ENCODE assay signal across 8 cellular contexts in genomic region chr10:38094158-38094922, GRCh38. TPM values are rescaled to one million over a fixed set of nuclear protein-coding genes. Genes with fewer than 3 reads are reported as not detected.
DNase-seq lines count a peak whose midpoint lies in the region; ATAC-seq and TF ChIP-seq lines count a peak whose summit lies in the region.

Gene ZNF37A (plus strand): TSS chr10:38094337. CDS start chr10:38096618, 2,281 bp downstream.

- peaks cover 29 to 32% of the 10 kb centered on the region in 2 experiments for H3K36me3 ChIP-seq in SK-N-SH (replicated peaks in 1 of 2; ENCODE audit: control insufficient read depth in 1 of 2, insufficient read depth in 2 of 2, low read length in 1 of 2)

- no peaks in the 10 kb centered on the region for H3K9me3 ChIP-seq in SK-N-SH

- POLR2A ChIA-PET in SK-N-SH (lab: Yijun Ruan, JAX), result interaction anchor here (1.0 kb wide), 1 partner anchor 84 kb away, joined by 6 read pairs; the partner anchor contains the start of gene ZNF33A

- TF ChIP-seq CTCF in SK-N-SH (IDR thresholded peaks at IDR 0.05), result no peak

- H3F3A ChIP-seq in SK-N-SH (replicated peaks; ENCODE audit: insufficient read depth), result no peaks in the 10 kb centered on the region

- peak within 1 kb of the TSS; percentile 74 to 86 for H3K4me3 ChIP-seq in SK-N-SH (ENCODE audit: low read depth in 2 of 2, low read length in 1 of 2)

- peak within 1 kb of the TSS; percentile 96 for H2AFZ ChIP-seq in SK-N-SH (ENCODE audit: low read depth)

- CTCF ChIA-PET in SK-N-SH (lab: Yijun Ruan, JAX), result interaction anchor here (1.0 kb wide), 1 partner anchor 118 kb away, joined by 6 read pairs; the partner anchor contains the start of gene ZNF25

- H3K9ac ChIP-seq in SK-N-SH, result peak within 1 kb of the TSS; percentile 77

- ATAC-seq in HG02571 (IDR thresholded peaks at IDR 0.05; ENCODE audit: unreplicated experiment), result peak; percentile 97

- DNase-seq in GM04504 (ENCODE audit: low read depth) (peak; percentile 91), NCI-H1048 (lab: John Stamatoyannopoulos, UW) (peak; percentile 82), SK-N-SH (peak; percentile 82), globus pallidus (ENCODE audit: low spot score) (peak; percentile 96), occipital lobe (lab: John Stamatoyannopoulos, UW) (peak; percentile 95)
- DNase-seq in activated naive CD4-positive, alpha-beta T cell treated with anti-CD3 and anti-CD28 coated beads, Interleukin-2, amount 50 U/mL, for 16 hours, result peak; percentile 86

- H3K4me2 ChIP-seq in SK-N-SH, result peak within 1 kb of the TSS; percentile 94

- H4K20me1 ChIP-seq in SK-N-SH (ENCODE audit: insufficient read depth), result no peaks in the 10 kb centered on the region

- peak within 1 kb of the TSS; percentile 44 to 85; a peak in 3 of 4 replicates for H3K27ac ChIP-seq in SK-N-SH (ENCODE audit: low read depth in 2 of 2, low read length in 1 of 2)
- H3K27ac ChIP-seq in temporal lobe (ENCODE audit: low read depth, low read length), result peak within 1 kb of the TSS; percentile 60

- no peak for TF ChIP-seq RAD21 in SK-N-SH (IDR thresholded peaks at IDR 0.05; ENCODE audit: low read length)

- H3K4me1 ChIP-seq in SK-N-SH (ENCODE audit: control insufficient read depth in 1 of 2, insufficient read depth in 2 of 2, low read depth in 1 of 2, low read length in 1 of 2), result peaks cover 0 to 5% of the 10 kb centered on the region in 2 experiments; a peak in 1 of 4 replicates

- WGBS in SK-N-SH (ENCODE audit: low lambda C conversion rate), result 1% methylated on average over 14 of the region's 59 CpGs

- no peaks in the 10 kb centered on the region for H3K27me3 ChIP-seq in SK-N-SH (ENCODE audit: insufficient read depth)

- H3K79me2 ChIP-seq in SK-N-SH (ENCODE audit: insufficient read depth), result peaks cover 13% of the 10 kb centered on the region

- no peaks in the 10 kb centered on the region for H3K9me2 ChIP-seq in SK-N-SH

- TF ChIP-seq EP300 in SK-N-SH (IDR thresholded peaks at IDR 0.05; ENCODE audit: borderline replicate concordance in 1 of 2, low read depth in 1 of 2, low read length in 1 of 2), result no peak

TF ChIP-seq in SK-N-SH, 30 proteins besides CTCF, POLR2A, EP300 and RAD21:
- TF ChIP-seq MAX (IDR thresholded peaks at IDR 0.05; ENCODE audit: low read depth) (peak; percentile 79), SIN3A (IDR thresholded peaks at IDR 0.05; ENCODE audit: borderline replicate concordance, low read depth, low read length) (0 out of 2 replicates have a peak, but pooled peaks have one; percentile 54), CHD2 (IDR thresholded peaks at IDR 0.05; ENCODE audit: low read length, partially characterized antibody) (peak; percentile 87), POLR2AphosphoS5 (IDR thresholded peaks at IDR 0.05; ENCODE audit: low read depth, low read length) (peak; percentile 78), ZBTB33 (IDR thresholded peaks at IDR 0.05; ENCODE audit: borderline replicate concordance, low read depth) (no peak), NRF1 (IDR thresholded peaks at IDR 0.05; ENCODE audit: low read depth, low read length) (peak; percentile 46; the same call in 1 of the 2 replicates), TAF1 (IDR thresholded peaks at IDR 0.05; ENCODE audit: borderline replicate concordance, low read depth, low read length) (peak; percentile 25; the same call in 1 of the 2 replicates), MXI1 (IDR thresholded peaks at IDR 0.05; ENCODE audit: low read depth, low read length) (peak; percentile 94), TEAD4 (IDR thresholded peaks at IDR 0.05; ENCODE audit: borderline replicate concordance, insufficient read depth) (no peak), FOXJ3 (CRISPR knock-in tag; IDR thresholded peaks at IDR 0.05) (no peak)

RNA-seq across cellular contexts. Expression of gene ZNF37A, which starts in this region (rescaled TPM):
- polyA plus RNA-seq in SK-N-SH (2012; rRNA removed), result 5.4 and 6.6 TPM in 2 replicates
- polyA plus RNA-seq in SK-N-SH (2012; cell fraction: cytosol; rRNA removed), result 4.6 and 6.8 TPM in 2 replicates
- polyA plus RNA-seq in SK-N-SH (2012; cell fraction: nucleus; rRNA removed), result 8.5 and 17.0 TPM in 2 replicates
- total RNA-seq in occipital lobe (26.8 TPM), temporal lobe (25.3 TPM)

Comparison
In these comparisons a context has a peak if more than half of its experiments do, and no peak if none do; other contexts are left out.
1. Peak in every context shown above with its lines: DNase-seq, ATAC-seq, H3K4me3 ChIP-seq and H3K27ac ChIP-seq.